Comparison of ENCODE assay signal across 8 cellular contexts in the genomic region with DNA sequence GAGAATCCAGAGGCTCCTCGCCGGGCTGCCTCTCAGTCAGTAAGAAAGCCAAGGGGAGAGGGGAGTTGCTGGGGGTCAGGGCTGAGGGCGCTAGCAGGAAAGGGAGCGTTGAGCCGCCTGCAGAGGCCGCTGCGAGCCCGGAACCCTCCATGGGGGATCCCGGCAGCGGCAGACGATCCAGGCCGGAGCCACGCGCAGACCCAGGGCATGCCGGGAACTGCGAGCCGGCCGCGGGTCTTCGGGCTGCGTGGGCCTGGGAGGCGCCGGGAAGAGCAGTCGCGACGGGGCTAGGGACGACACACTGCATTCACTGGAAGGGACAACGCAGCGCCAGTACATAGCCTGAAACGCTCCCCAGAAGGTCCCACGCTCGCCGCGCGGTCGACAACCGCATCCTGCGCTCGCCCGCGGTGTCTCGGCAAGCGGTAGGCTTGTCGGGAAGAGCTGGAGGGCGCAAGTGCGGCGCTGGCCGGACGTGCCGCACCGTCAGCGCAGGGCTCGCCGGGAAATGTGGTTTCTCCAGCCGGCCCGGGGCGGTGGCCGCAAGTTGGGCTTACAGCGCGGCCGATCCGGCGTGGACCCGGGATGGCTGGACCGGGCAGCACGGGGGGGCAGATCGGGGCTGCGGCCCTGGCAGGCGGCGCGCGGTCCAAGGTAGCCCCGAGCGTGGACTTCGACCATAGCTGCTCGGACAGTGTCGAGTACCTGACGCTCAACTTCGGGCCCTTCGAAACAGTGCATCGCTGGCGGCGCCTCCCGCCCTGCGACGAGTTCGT. TPM values are rescaled to one million over a fixed set of nuclear protein-coding genes. Genes with fewer than 3 reads are reported as not detected.
DNase-seq lines count a peak whose midpoint lies in the region; ATAC-seq and TF ChIP-seq lines count a peak whose summit lies in the region.

A gene (plus strand): TSS at position 511 of the 776 bp plus-strand sequence. CDS start 75 bp downstream, at position 586.

- 0 to 1% (median 1%) methylated on average over 25 to 87 of the region's 87 CpGs for WGBS in stomach, 5 donors

- H3K36me3 Mint-ChIP-seq in natural killer cell treated with Interleukin-12 subunit alpha and Interleukin-12 subunit beta and Interleukin-15 and Interleukin-18, amount 100 ng/mL, for 72 hours: peaks cover 11% of the 10 kb centered on the region

- peak; percentile 77 for ATAC-seq in GM21381 (IDR thresholded peaks at IDR 0.05; ENCODE audit: unreplicated experiment)
- ATAC-seq in natural killer cell treated with Interleukin-12 subunit alpha and Interleukin-12 subunit beta and Interleukin-15 and Interleukin-18, amount 100 ng/mL, for 72 hours: peak; percentile 91

- H3K9me3 ChIP-seq in HUES6 (ENCODE audit: control insufficient read depth, insufficient read depth, low read depth, low read length) (peaks cover 12% of the 10 kb centered on the region), stomach (peaks cover 0 to 10% (median 8%) of the 10 kb centered on the region in 4 donors)

- H3K27me3 ChIP-seq in HUES6 (ENCODE audit: control insufficient read depth, insufficient read depth, low read length): peaks cover 33% of the 10 kb centered on the region
- peaks cover 0 to 6% (median 0%) of the 10 kb centered on the region in 3 donors for H3K27me3 ChIP-seq in stomach

- H3K4me1 ChIP-seq in HUES6 (ENCODE audit: control insufficient read depth, insufficient read depth, low read length) (peaks cover 16% of the 10 kb centered on the region), stomach (peaks cover 34 to 48% (median 41%) of the 10 kb centered on the region in 4 donors)

- H3K4me3 ChIP-seq in HUES6 (ENCODE audit: low read depth, low read length) (peak within 1 kb of the TSS; percentile 89), stomach (peak within 1 kb of the TSS; percentile 59 to 83 (median 80))

- H3K36me3 ChIP-seq in HUES6 (ENCODE audit: control insufficient read depth, insufficient read depth, low read length) (peaks cover 15% of the 10 kb centered on the region; the same call in 1 of the 2 replicates), stomach (peaks cover 7 to 31% (median 23%) of the 10 kb centered on the region in 4 donors)

- POLR2A ChIA-PET in RWPE1 (lab: Yijun Ruan, JAX; ENCODE audit: low non-redundant PET): interaction anchor here (0.5 to 1.5 kb wide), 3 partner anchors 20 to 118 kb away, joined by 3 to 6 read pairs (median 3); a partner anchor contains a TSS

- peak in 2 of 4 donors; percentile 64 to 93 for TF ChIP-seq POLR2A in stomach (IDR thresholded peaks at IDR 0.05)

- peak within 1 kb of the TSS; percentile 83 to 94 for H3K27ac Mint-ChIP-seq in natural killer cell treated with Interleukin-12 subunit alpha and Interleukin-12 subunit beta and Interleukin-15 and Interleukin-18, amount 100 ng/mL, for 72 hours

- H3K9ac ChIP-seq in HUES6 (ENCODE audit: low read length): peak within 1 kb of the TSS; percentile 97

- H3K4me1 Mint-ChIP-seq in natural killer cell treated with Interleukin-12 subunit alpha and Interleukin-12 subunit beta and Interleukin-15 and Interleukin-18, amount 100 ng/mL, for 72 hours (ENCODE audit: low read depth in 2 of 2): peaks cover 34 to 37% of the 10 kb centered on the region in 2 donors

- CTCF ChIA-PET in RWPE1 (lab: Yijun Ruan, JAX): interaction anchor here (0.5 kb wide), 1 partner anchor 199 kb away, joined by 3 read pairs; no protein-coding TSS in a partner anchor

- DNase-seq in DMS153 treated with DMSO at 0.1 percent for 48 hours (lab: John Stamatoyannopoulos, UW; ENCODE audit: unreplicated experiment) (peak; percentile 32), RWPE1 (ENCODE audit: low spot score) (peak; percentile 66), fibroblast of peridontal ligament (ENCODE audit: extremely low read depth) (peak; percentile 75), stomach (peak; percentile 83)
- DNase-seq in activated T-helper 9 cell treated with anti-CD3 and anti-CD28 coated beads, Interleukin-2, amount 50 U/mL, for 16 hours (ENCODE audit: low read depth): peak; percentile 58
- DNase-seq in natural killer cell treated with Interleukin-12 subunit alpha and Interleukin-12 subunit beta and Interleukin-15 and Interleukin-18, amount 100 ng/mL, for 72 hours (ENCODE audit: low spot score): peak; percentile 91

- peak within 1 kb of the TSS; percentile 83; the same call in 1 of the 2 replicates for H3K27ac ChIP-seq in HUES6 (ENCODE audit: low read depth, low read length)
- H3K27ac ChIP-seq in RWPE1: peak within 1 kb of the TSS; percentile 85
- peak within 1 kb of the TSS; percentile 92 to 97 (median 94) for H3K27ac ChIP-seq in stomach

- H3K27me3 Mint-ChIP-seq in natural killer cell treated with Interleukin-12 subunit alpha and Interleukin-12 subunit beta and Interleukin-15 and Interleukin-18, amount 100 ng/mL, for 72 hours: no peaks in the 10 kb centered on the region

- peak within 1 kb of the TSS; percentile 97 for H3K4me3 Mint-ChIP-seq in natural killer cell treated with Interleukin-12 subunit alpha and Interleukin-12 subunit beta and Interleukin-15 and Interleukin-18, amount 100 ng/mL, for 72 hours

- H3K9me3 Mint-ChIP-seq in natural killer cell treated with Interleukin-12 subunit alpha and Interleukin-12 subunit beta and Interleukin-15 and Interleukin-18, amount 100 ng/mL, for 72 hours: no peaks in the 10 kb centered on the region

- TF ChIP-seq CTCF in RWPE1 (conservative IDR thresholded peaks at IDR 0.05; ENCODE audit: low read depth) (peak; percentile 68), stomach (IDR thresholded peaks at IDR 0.05) (peak in 5 of 7 experiments; percentile 16 to 58 (median 40))

- no peak for TF ChIP-seq EP300 in stomach (IDR thresholded peaks at IDR 0.05)

- intact Hi-C loops in stomach (cut with DNase I; ENCODE audit: low total_unique reads): no loop called here

RNA-seq across cellular contexts. Expression of the gene that starts here (rescaled TPM):
- 100 to 1,000 TPM in 1 of 2 donors, 10 to 100 TPM in 1; 76.2 to 133 TPM for total RNA-seq in natural killer cell treated with Interleukin-12 subunit alpha and Interleukin-12 subunit beta and Interleukin-15 and Interleukin-18, amount 100 ng/mL, for 72 hours
- 100 to 1,000 TPM in 1 of 5 donors, 10 to 100 TPM in 4; 21.6 to 148 (median 43.5) TPM for total RNA-seq in stomach
- 10 to 100 TPM; 13.7 to 33.7 (median 17.7) TPM for polyA plus RNA-seq in stomach

Comparison
In these comparisons a context has a peak if more than half of its experiments do, and no peak if none do; other contexts are left out.
1. Peak in every context shown above with its lines: DNase-seq, ATAC-seq, H3K4me3 ChIP-seq and H3K27ac ChIP-seq.
2. DNase-seq: peak in every context shown above with its lines; median percentile 91 in natural killer cell treated with Interleukin-12 subunit alpha and Interleukin-12 subunit beta and Interleukin-15 and Interleukin-18, amount 100 ng/mL, for 72 hours; 83 in stomach; 75 in fibroblast of peridontal ligament; 66 in RWPE1; 58 in activated T-helper 9 cell treated with anti-CD3 and anti-CD28 coated beads, Interleukin-2, amount 50 U/mL, for 16 hours; 32 in DMS153 treated with DMSO at 0.1 percent for 48 hours.